ENCODE assay signal across 13 cellular contexts in the genomic region with DNA sequence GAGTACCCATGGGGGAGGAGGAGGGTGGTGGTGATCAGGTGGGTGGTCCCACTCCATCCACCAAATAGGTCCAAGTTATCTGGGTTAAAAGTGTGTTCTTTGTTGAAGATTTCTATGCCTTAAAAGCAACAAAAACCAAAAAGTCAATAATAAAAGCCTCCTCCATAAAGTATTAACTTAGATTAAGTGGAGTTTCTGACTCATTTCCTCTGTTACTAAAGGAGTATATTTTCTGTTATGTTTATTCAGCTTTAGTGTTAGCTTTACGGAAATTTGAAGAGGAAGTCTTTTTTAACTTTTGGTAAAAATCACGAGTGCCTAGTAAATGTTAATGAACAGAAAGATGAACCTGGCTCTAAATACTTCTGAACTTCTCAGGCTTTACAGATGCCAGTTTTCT. TPM values are rescaled to one million over a fixed set of nuclear protein-coding genes. Genes with fewer than 3 reads are reported as not detected.
DNase-seq lines count a peak whose midpoint lies in the region; ATAC-seq and TF ChIP-seq lines count a peak whose summit lies in the region.
"Had no signal": no experiment of that assay in that cellular context is flagged by ENCODE, and none has a peak within 500 bp of the region (broad histone marks: within the 10 kb centered on the region; RNA-seq: fewer than 3 reads in every experiment).

No MANE protein-coding gene starts in this region.

- no peak overlapping the region for H3K4me3 Mint-ChIP-seq in stimulated activated effector memory CD8-positive, alpha-beta T cell treated with anti-CD3 and anti-CD28 coated beads, Interleukin-12 subunit alpha, Interleukin-12 subunit beta, amount 100 ng/mL, for 72 hours

- peak overlapping the region; percentile 23 for H3K4me2 ChIP-seq in PC-3 (ENCODE audit: low read length)
- H3K4me2 ChIP-seq in MM.1S (ENCODE audit: low read depth, low read length) = no peak overlapping the region

- TF ChIP-seq CTCF in PC-3 (conservative IDR thresholded peaks at IDR 0.05; ENCODE audit: low read depth, low read length) (no peak), fibroblast of mammary gland (conservative IDR thresholded peaks at IDR 0.05; ENCODE audit: control insufficient read depth, insufficient read depth, low read depth, low read length) (no peak), MM.1S (IDR thresholded peaks at IDR 0.05; ENCODE audit: low read length) (no peak), BE2C (IDR thresholded peaks at IDR 0.05; ENCODE audit: low read depth, low read length) (no peak)

- H3K9me2 ChIP-seq in PC-3 (replicated peaks; ENCODE audit: low read length) (no peaks in the 10 kb centered on the region), MM.1S (replicated peaks; ENCODE audit: insufficient read depth, low read length) (no peaks in the 10 kb centered on the region)

- CTCF ChIA-PET in PC-3 (lab: Charles Lee) = interaction anchor here (0.6 to 1.0 kb wide), 5 partner anchors 130 to 580 kb away, joined by 3 to 6 read pairs (median 5); no protein-coding TSS in a partner anchor

- H3K4me1 Mint-ChIP-seq in stimulated activated effector memory CD8-positive, alpha-beta T cell treated with anti-CD3 and anti-CD28 coated beads, Interleukin-12 subunit alpha, Interleukin-12 subunit beta, amount 100 ng/mL, for 72 hours = peaks cover 42% of the 10 kb centered on the region

- H3K4me1 ChIP-seq in PC-3 (ENCODE audit: insufficient read depth, low read length) = peaks cover 44% of the 10 kb centered on the region
- no peaks in the 10 kb centered on the region for H3K4me1 ChIP-seq in MM.1S (ENCODE audit: low read length)
- H3K4me1 ChIP-seq in BE2C = no peaks in the 10 kb centered on the region

- H3F3A ChIP-seq in PC-3 (ENCODE audit: low read length, unreplicated experiment) (peaks cover 9% of the 10 kb centered on the region), MM.1S (ENCODE audit: insufficient read depth, low read length) (no peaks in the 10 kb centered on the region)

- H3K9me3 ChIP-seq in PC-3 (ENCODE audit: low read length) (no peaks in the 10 kb centered on the region), MM.1S (replicated peaks; ENCODE audit: insufficient read depth, low read length) (no peaks in the 10 kb centered on the region), BE2C (no peaks in the 10 kb centered on the region)

- H3K27me3 ChIP-seq in PC-3 (ENCODE audit: low read length) (no peaks in the 10 kb centered on the region), MM.1S (replicated peaks; ENCODE audit: insufficient read depth, low read length) (no peaks in the 10 kb centered on the region), BE2C (no peaks in the 10 kb centered on the region)

- H3K27ac Mint-ChIP-seq in stimulated activated effector memory CD8-positive, alpha-beta T cell treated with anti-CD3 and anti-CD28 coated beads, Interleukin-12 subunit alpha, Interleukin-12 subunit beta, amount 100 ng/mL, for 72 hours = peak overlapping the region; percentile 79

- H4K20me1 ChIP-seq in PC-3 (ENCODE audit: low read length) (peaks cover 16% of the 10 kb centered on the region; the same call in 1 of the 2 replicates), MM.1S (ENCODE audit: insufficient read depth, low read length) (no peaks in the 10 kb centered on the region)

- H3K27ac ChIP-seq in PC-3 (ENCODE audit: low read length) (peak overlapping the region; percentile 46), MM.1S (ENCODE audit: low read length) (no peak overlapping the region)
- H3K27ac ChIP-seq: HL-60 had no signal

- 0 out of 2 replicates have a peak overlapping the region, but pooled peaks have one; percentile 3 for H3K9ac ChIP-seq in PC-3 (ENCODE audit: low read length)
- H3K9ac ChIP-seq in MM.1S (ENCODE audit: low read length) = no peak overlapping the region

- POLR2A ChIA-PET in PC-3 (lab: Charles Lee; ENCODE audit: unreplicated experiment) = interaction anchor here (0.6 to 0.7 kb wide), 3 partner anchors 8 to 669 kb away, joined by 3 to 6 read pairs (median 4); no protein-coding TSS in a partner anchor

- H3K9me3 Mint-ChIP-seq in stimulated activated effector memory CD8-positive, alpha-beta T cell treated with anti-CD3 and anti-CD28 coated beads, Interleukin-12 subunit alpha, Interleukin-12 subunit beta, amount 100 ng/mL, for 72 hours = no peaks in the 10 kb centered on the region

- H3K79me2 ChIP-seq in PC-3 (ENCODE audit: low read length) (no peaks in the 10 kb centered on the region), MM.1S (ENCODE audit: low read length) (peaks cover 5% of the 10 kb centered on the region; the same call in 1 of the 2 replicates)

- H3K36me3 Mint-ChIP-seq in stimulated activated effector memory CD8-positive, alpha-beta T cell treated with anti-CD3 and anti-CD28 coated beads, Interleukin-12 subunit alpha, Interleukin-12 subunit beta, amount 100 ng/mL, for 72 hours = peaks cover 100% of the 10 kb centered on the region

- peak; percentile 32 to 38 for ATAC-seq in activated CD4-positive, CD25-positive, alpha-beta regulatory T cell treated with anti-CD3 and anti-CD28 coated beads, Interleukin-2, amount 50 U/mL, for 24 hours
- ATAC-seq in PC-3 = peak; percentile 82
- ATAC-seq in stimulated activated effector memory CD8-positive, alpha-beta T cell treated with anti-CD3 and anti-CD28 coated beads, Interleukin-12 subunit alpha, Interleukin-12 subunit beta, amount 100 ng/mL, for 72 hours = no peak
- no peak for ATAC-seq in HG03097 (IDR thresholded peaks at IDR 0.05; ENCODE audit: low FRiP score, unreplicated experiment)
- ATAC-seq: left colon had no signal

- intact Hi-C loops in PC-3 (cut with micrococcal nuclease) = no loop called here

- no peak overlapping the region for H3K4me3 ChIP-seq in PC-3 (ENCODE audit: low read length)
- no peak overlapping the region for H3K4me3 ChIP-seq in fibroblast of mammary gland (ENCODE audit: control insufficient read depth, low read depth, low read length)
- H3K4me3 ChIP-seq in MM.1S (ENCODE audit: low read length) = no peak overlapping the region
- H3K4me3 ChIP-seq in BE2C (ENCODE audit: low read depth, low read length) = no peak overlapping the region

- H2AFZ ChIP-seq in PC-3 (ENCODE audit: low read length) (no peak overlapping the region), MM.1S (ENCODE audit: low read length) (no peak overlapping the region)

- DNase-seq in activated CD4-positive, CD25-positive, alpha-beta regulatory T cell (lab: John Stamatoyannopoulos, UW) = no peak
- DNase-seq in PC-3 (peak; percentile 66), fibroblast of mammary gland (ENCODE audit: low read depth) (peak; percentile 27), MM.1S (no peak), BE2C (no peak)
- no peak for DNase-seq in stimulated activated effector memory CD8-positive, alpha-beta T cell treated with anti-CD3 and anti-CD28 coated beads, Interleukin-12 subunit alpha, Interleukin-12 subunit beta, amount 100 ng/mL, for 72 hours (ENCODE audit: low spot score in 2 of 2)
- DNase-seq: activated naive CD4-positive, alpha-beta T cell; erythroblast; left colon; NCI-H1436 had no signal

- no TSS peak for BruUV-seq in PC-3 (replicated peaks; lab: Mats Ljungman, UMichigan)

- H3K36me3 ChIP-seq in PC-3 (ENCODE audit: low read depth, low read length) (peaks cover 62% of the 10 kb centered on the region), MM.1S (replicated peaks; ENCODE audit: insufficient read depth, low read length) (no peaks in the 10 kb centered on the region), BE2C (peaks cover 29% of the 10 kb centered on the region)

RNA-seq across cellular contexts. Expression of a gene that starts 17.8 kb away (rescaled TPM):
- total RNA-seq in PC-3 (2014; rRNA removed) = 42.7 and 52.3 TPM in 2 replicates
- 33.1 TPM for polyA plus RNA-seq in BE2C (2012; ENCODE audit: insufficient read depth, insufficient read length, low read depth)

Comparison
In these comparisons a context has a peak if more than half of its experiments do, and no peak if none do; other contexts are left out.
1. ATAC-seq: peak in activated CD4-positive, CD25-positive, alpha-beta regulatory T cell treated with anti-CD3 and anti-CD28 coated beads, Interleukin-2, amount 50 U/mL, for 24 hours (2 of 2) and PC-3 (single experiment); none in stimulated activated effector memory CD8-positive, alpha-beta T cell treated with anti-CD3 and anti-CD28 coated beads, Interleukin-12 subunit alpha, Interleukin-12 subunit beta, amount 100 ng/mL, for 72 hours (single experiment) and HG03097 (single experiment).
2. DNase-seq: peak in PC-3 (single experiment) and fibroblast of mammary gland (single experiment); none in activated CD4-positive, CD25-positive, alpha-beta regulatory T cell (0 of 4), stimulated activated effector memory CD8-positive, alpha-beta T cell treated with anti-CD3 and anti-CD28 coated beads, Interleukin-12 subunit alpha, Interleukin-12 subunit beta, amount 100 ng/mL, for 72 hours (0 of 2), MM.1S (single experiment) and BE2C (single experiment).